Comparison of ENCODE assay signal across 9 cellular contexts in genomic region chr1:90925928-90926869, GRCh38.
A peak's percentile ranks its signal among the peaks of the same experiment; 100 is the strongest.
DNase-seq lines count a peak whose midpoint lies in the region; ATAC-seq, FAIRE-seq and TF ChIP-seq lines count a peak whose summit lies in the region.
"Had no signal": no experiment of that assay in that cellular context is flagged by ENCODE, and none has a peak within 500 bp of the region (broad histone marks: within the 10 kb centered on the region; RNA-seq: fewer than 3 reads in every experiment).

No MANE protein-coding gene starts in this region.

- H3K4me2 ChIP-seq in GM12878 (ENCODE audit: control insufficient read depth, insufficient read depth): no peak overlapping the region
- H3K4me2 ChIP-seq: KMS-11 had no signal

- H3K4me3 ChIP-seq in HUES64 (ENCODE audit: low read length): peak overlapping the region; percentile 11
- H3K4me3 ChIP-seq in GM12878: no peak overlapping the region

- 88% methylated on average over 1 of the region's 1 CpG for WGBS in HUES64
- WGBS in GM12878 (ENCODE audit: insufficient coverage, insufficient replicate concordance, low lambda C conversion rate, missing lambda C conversion rate): 100% methylated on average over 1 of the region's 1 CpG

- BruUV-seq in GM12878 (replicated peaks; lab: Mats Ljungman, UMichigan): no TSS peak

- SMC1A ChIA-PET in GM12878 (lab: Charles Lee; ENCODE audit: uncharacterized antibody, unreplicated experiment): interaction anchor here (0.6 to 3.7 kb wide), 3 partner anchors 10 to 360 kb away, joined by 3 to 14 read pairs (median 6); no protein-coding TSS in a partner anchor

- in situ Hi-C loops in GM12878 (cut with MboI): no loop called here

- no peaks in the 10 kb centered on the region for H3K9me3 ChIP-seq in HUES64 (ENCODE audit: insufficient read depth, low read depth, low read length)
- no peaks in the 10 kb centered on the region; the same call in none of the 3 replicates for H3K9me3 ChIP-seq in GM12878 (replicated peaks; ENCODE audit: control insufficient read depth, insufficient read depth, low read length)

- no peak overlapping the region for H3K9ac ChIP-seq in HUES64 (ENCODE audit: low read depth, low read length)
- no peak overlapping the region for H3K9ac ChIP-seq in GM12878 (ENCODE audit: control insufficient read depth, insufficient read depth, low read length)
- H3K9ac ChIP-seq: KMS-11 had no signal

- DNase-seq in CMK (ENCODE audit: low read depth) (peak; percentile 24), GM12878 (ENCODE audit: low read depth, low spot score) (no peak), myocyte (ENCODE audit: low read depth) (peak; percentile 67), UCSD-AML1 (lab: John Stamatoyannopoulos, UW; ENCODE audit: unreplicated experiment) (no peak), hypothalamus (lab: John Stamatoyannopoulos, UW) (no peak)

- H3K27me3 ChIP-seq in HUES64 (ENCODE audit: insufficient read depth, low read length) (no peaks in the 10 kb centered on the region), GM12878 (replicated peaks in 1 of 2; ENCODE audit: control insufficient read depth in 2 of 2, insufficient read depth in 2 of 2, low read length in 1 of 2) (no peaks in the 10 kb centered on the region)

- RAD21 ChIA-PET in GM12878 (lab: Charles Lee; ENCODE audit: unreplicated experiment): interaction anchor here (0.8 kb wide), 1 partner anchor 95 kb away, joined by 4 read pairs; no protein-coding TSS in a partner anchor

- H3K79me2 ChIP-seq in GM12878 (ENCODE audit: control insufficient read depth, insufficient read depth, low read length): peaks cover 38% of the 10 kb centered on the region

- H3K36me3 ChIP-seq in HUES64 (ENCODE audit: insufficient read depth, low read length): peaks cover 3% of the 10 kb centered on the region; the same call in 1 of the 2 replicates
- 0 out of 4 replicates have a peak, but pooled peaks cover 0 to 4% of the 10 kb centered on the region in 2 experiments for H3K36me3 ChIP-seq in GM12878 (ENCODE audit: control insufficient read depth in 2 of 2, insufficient read depth in 2 of 2, low read length in 1 of 2)

- TF ChIP-seq EP300 in GM12878 (IDR thresholded peaks at IDR 0.05; ENCODE audit: borderline replicate concordance in 1 of 2, control insufficient read depth in 1 of 2, low read depth in 2 of 2, low read length in 2 of 2): no peak

- peaks cover 60% of the 10 kb centered on the region for H3K4me1 ChIP-seq in HUES64 (ENCODE audit: insufficient read depth, low read length)
- H3K4me1 ChIP-seq in GM12878 (ENCODE audit: control insufficient read depth, insufficient read depth, low read length): no peaks in the 10 kb centered on the region

- peak; percentile 52 for ATAC-seq in GM12878
- ATAC-seq in GM21619 (IDR thresholded peaks at IDR 0.05; ENCODE audit: unreplicated experiment): no peak
- ATAC-seq in HG02623 (IDR thresholded peaks at IDR 0.05; ENCODE audit: unreplicated experiment): no peak

- intact Hi-C loops in GM12878 (cut with micrococcal nuclease; ENCODE audit: unreplicated experiment): no loop called here

- no peaks in the 10 kb centered on the region for H4K20me1 ChIP-seq in GM12878 (ENCODE audit: control insufficient read depth, insufficient read depth)

- no peak for TF ChIP-seq RAD21 in GM12878 (IDR thresholded peaks at IDR 0.05; ENCODE audit: insufficient read depth, low read depth, low read length)

- peak overlapping the region; percentile 75 for H3K27ac ChIP-seq in HUES64 (ENCODE audit: low read depth, low read length)
- H3K27ac ChIP-seq in GM12878 (ENCODE audit: control insufficient read depth, insufficient read depth): no peak overlapping the region
- H3K27ac ChIP-seq: KMS-11 had no signal

- TF ChIP-seq POLR2A in GM12878 (IDR thresholded peaks at IDR 0.05; ENCODE audit: low read depth, low read length): no peak

- POLR2A ChIA-PET in GM12878 (lab: Charles Lee): interaction anchor here (1.0 kb wide), 1 partner anchor 27 kb away, joined by 3 read pairs; no protein-coding TSS in a partner anchor

- FAIRE-seq in GM12878 (lab: Jason Lieb, UNC): no peak

- CTCF ChIA-PET in GM12878 (lab: Yijun Ruan, JAX): interaction anchor here (0.8 to 1.3 kb wide), 3 partner anchors 10 to 239 kb away, joined by 3 to 4 read pairs (median 3); no protein-coding TSS in a partner anchor

- no peak overlapping the region for H2AFZ ChIP-seq in GM12878 (ENCODE audit: control insufficient read depth, low read depth, low read length)

- no peak for TF ChIP-seq CTCF in GM12878 (IDR thresholded peaks at IDR 0.05 in 2 of 3, conservative IDR thresholded peaks at IDR 0.05 in 1 of 3; ENCODE audit: control insufficient read depth in 2 of 3, extremely low read depth in 1 of 3, insufficient read depth in 1 of 3, low read depth in 3 of 3, low read length in 3 of 3)

TF ChIP-seq in GM12878, 131 proteins besides CTCF, POLR2A, EP300 and RAD21:
- TF ChIP-seq RAD51 (IDR thresholded peaks at IDR 0.05) (no peak), BCL11A (IDR thresholded peaks at IDR 0.05; ENCODE audit: low read depth, low read length) (no peak), HDAC2 (IDR thresholded peaks at IDR 0.05) (no peak), POU2F2 (IDR thresholded peaks at IDR 0.05; ENCODE audit: borderline replicate concordance, low read depth, low read length) (peak; percentile 44; the same call in 1 of the 3 replicates), BHLHE40 (IDR thresholded peaks at IDR 0.05; ENCODE audit: borderline replicate concordance in 1 of 2, low read depth in 2 of 2, low read length in 1 of 2) (no peak), NR2F1 (conservative IDR thresholded peaks at IDR 0.05) (no peak), SREBF1 (IDR thresholded peaks at IDR 0.05; ENCODE audit: low read length) (no peak), SREBF2 (IDR thresholded peaks at IDR 0.05; ENCODE audit: low read length) (no peak), FOXK2 (IDR thresholded peaks at IDR 0.05) (no peak)

Comparison
In these comparisons a context has a peak if more than half of its experiments do, and no peak if none do; other contexts are left out.
1. DNase-seq: peak in CMK (single experiment) and myocyte (single experiment); none in GM12878 (single experiment), UCSD-AML1 (single experiment) and hypothalamus (0 of 51).